ENCODE assay signal across 8 cellular contexts in genomic region chr3:52231502-52232278, GRCh38. TPM values are rescaled to one million over a fixed set of nuclear protein-coding genes. Genes with fewer than 3 reads are reported as not detected.
DNase-seq lines count a peak whose midpoint lies in the region; ATAC-seq and TF ChIP-seq lines count a peak whose summit lies in the region.

No MANE protein-coding gene starts in this region.

- TF ChIP-seq EP300 in SK-N-SH (IDR thresholded peaks at IDR 0.05; ENCODE audit: borderline replicate concordance in 1 of 2, low read depth in 1 of 2, low read length in 1 of 2) = no peak

- H3K27me3 ChIP-seq in SK-N-SH (ENCODE audit: insufficient read depth) (no peaks in the 10 kb centered on the region), heart left ventricle (no peaks in the 10 kb centered on the region), spleen (replicated peaks in 1 of 7) (no peaks in the 10 kb centered on the region)

- DNase-seq in D341Med (ENCODE audit: low spot score) (peak; percentile 94), SK-N-SH (peak; percentile 90), heart left ventricle (peak; percentile 72 to 91 (median 80)), spleen (peak; percentile 96), NCI-H1092 (lab: John Stamatoyannopoulos, UW) (no peak), OCI-M2 (lab: John Stamatoyannopoulos, UW; ENCODE audit: unreplicated experiment) (no peak)
- peak; percentile 90 for DNase-seq in activated naive CD4-positive, alpha-beta T cell treated with Interleukin-2 at 50 U/mL for 16 hours

- intact Hi-C loops in heart left ventricle (cut with DNase I) = loop anchor here in 7 of 10 donors (2.0 to 10.0 kb wide), 4 partner anchors 56 to 173 kb away; partner anchors contain the start of gene GLYCTK (in 2 of the 7)
- intact Hi-C loops in spleen (cut with DNase I; ENCODE audit: low total_unique reads) = loop anchor here (5.0 kb wide), 1 partner anchor 106 kb away; no protein-coding TSS in a partner anchor

- H2AFZ ChIP-seq in SK-N-SH (ENCODE audit: low read depth) = no peak overlapping the region

- ATAC-seq in HG03354 (IDR thresholded peaks at IDR 0.05; ENCODE audit: poor library complexity, severe bottlenecking, unreplicated experiment) = peak; percentile 54
- peak in 3 of 4 donors; percentile 8 to 37 (median 37) for ATAC-seq in heart left ventricle

- no peaks in the 10 kb centered on the region for H3K9me2 ChIP-seq in SK-N-SH

- H3K36me3 ChIP-seq in SK-N-SH (replicated peaks in 1 of 2; ENCODE audit: control insufficient read depth in 1 of 2, insufficient read depth in 2 of 2, low read length in 1 of 2) (peaks cover 16 to 42% of the 10 kb centered on the region in 2 experiments), heart left ventricle (peaks cover 0 to 78% (median 55%) of the 10 kb centered on the region in 9 donors), spleen (peaks cover 6 to 92% (median 54%) of the 10 kb centered on the region in 6 donors)

- no peak overlapping the region for H3K4me3 ChIP-seq in SK-N-SH (ENCODE audit: low read depth in 2 of 2, low read length in 1 of 2)
- peak overlapping the region in 6 of 12 donors; percentile 0 to 59 (median 24) for H3K4me3 ChIP-seq in heart left ventricle
- no peak overlapping the region for H3K4me3 ChIP-seq in spleen

- WGBS in SK-N-SH (ENCODE audit: low lambda C conversion rate) = 90% methylated on average over 17 of the region's 34 CpGs
- 62 to 78% (median 74%) methylated on average over 15 to 34 of the region's 34 CpGs for WGBS in heart left ventricle, 4 donors
- 64 to 81% (median 64%) methylated on average over 20 to 34 of the region's 34 CpGs for WGBS in spleen, 5 donors

- H3F3A ChIP-seq in SK-N-SH (replicated peaks; ENCODE audit: insufficient read depth) = no peaks in the 10 kb centered on the region

- CTCF ChIA-PET in SK-N-SH (lab: Yijun Ruan, JAX) = interaction anchor here (0.6 to 11.8 kb wide), 29 partner anchors 10 to 231 kb away, joined by 3 to 257 read pairs (median 5); partner anchors contain the start of genes PPM1M, TLR9 and WDR82

- H3K9me3 ChIP-seq in SK-N-SH (no peaks in the 10 kb centered on the region), heart left ventricle (no peaks in the 10 kb centered on the region), spleen (no peaks in the 10 kb centered on the region)

- no peak overlapping the region for H3K27ac ChIP-seq in SK-N-SH (ENCODE audit: low read depth in 2 of 2, low read length in 1 of 2)
- H3K27ac ChIP-seq in heart left ventricle = peak overlapping the region in 2 of 12 donors; percentile 4 to 33
- H3K27ac ChIP-seq in spleen = peak overlapping the region in 3 of 8 donors; percentile 36 to 51 (median 51)

- TF ChIP-seq CTCF in SK-N-SH (IDR thresholded peaks at IDR 0.05) = peak; percentile 75
- peak; percentile 80 to 92 (median 83) for TF ChIP-seq CTCF in heart left ventricle (IDR thresholded peaks at IDR 0.05)
- TF ChIP-seq CTCF in spleen (IDR thresholded peaks at IDR 0.05 in 8 of 11, conservative IDR thresholded peaks at IDR 0.05 in 3 of 11) = peak; percentile 89 to 98 (median 94)

- H3K4me1 ChIP-seq in SK-N-SH (ENCODE audit: control insufficient read depth in 1 of 2, insufficient read depth in 2 of 2, low read depth in 1 of 2, low read length in 1 of 2) (peaks cover 2 to 15% of the 10 kb centered on the region in 2 experiments; a peak in 3 of 4 replicates), heart left ventricle (peaks cover 0 to 51% (median 31%) of the 10 kb centered on the region in 12 donors), spleen (peaks cover 7 to 75% (median 55%) of the 10 kb centered on the region in 6 donors)

- H3K79me2 ChIP-seq in SK-N-SH (ENCODE audit: insufficient read depth) = peaks cover 49% of the 10 kb centered on the region

- no peak overlapping the region for H3K4me2 ChIP-seq in SK-N-SH

- no peak overlapping the region for H3K9ac ChIP-seq in SK-N-SH

- peak; percentile 62 for TF ChIP-seq RAD21 in SK-N-SH (IDR thresholded peaks at IDR 0.05; ENCODE audit: low read length)

- POLR2A ChIA-PET in SK-N-SH (lab: Yijun Ruan, JAX) = no interaction called here

- TF ChIP-seq POLR2A in heart left ventricle (IDR thresholded peaks at IDR 0.05) = no peak
- TF ChIP-seq POLR2A in spleen (IDR thresholded peaks at IDR 0.05) = no peak

- peaks cover 23% of the 10 kb centered on the region for H4K20me1 ChIP-seq in SK-N-SH (ENCODE audit: insufficient read depth)

TF ChIP-seq in SK-N-SH, 30 proteins besides CTCF, POLR2A, EP300 and RAD21:
- TF ChIP-seq SMC3 (IDR thresholded peaks at IDR 0.05; ENCODE audit: low read depth, low read length) (peak; percentile 44), FOXM1 (IDR thresholded peaks at IDR 0.05; ENCODE audit: low read depth) (no peak), NFIC (IDR thresholded peaks at IDR 0.05; ENCODE audit: borderline replicate concordance) (peak; percentile 82)

RNA-seq across cellular contexts. Expression of gene TLR9, which starts 6.2 kb away (rescaled TPM):
- 0.12 TPM in 1 of 2 replicates, not detected in the other for polyA plus RNA-seq in SK-N-SH (2012; rRNA removed)
- polyA plus RNA-seq in SK-N-SH (2012; cell fraction: cytosol; rRNA removed) = not detected in 2 replicates
- polyA plus RNA-seq in SK-N-SH (2012; cell fraction: nucleus; rRNA removed) = 0.31 and 0.38 TPM in 2 replicates
- total RNA-seq in heart left ventricle = under 1 TPM in 8 of 9 donors, not detected in 1; 0.12 to 0.65 (median 0.29) TPM
- polyA plus RNA-seq in heart left ventricle = under 1 TPM; 0.04 to 0.23 TPM
- 1 to 10 TPM; 2.3 to 7.7 (median 4.2) TPM for total RNA-seq in spleen
- 1 to 10 TPM in 1 of 3 donors, under 1 TPM in 1, not detected in 1; 0.55 to 3.8 TPM for polyA plus RNA-seq in spleen

RNA-seq across cellular contexts. Expression of gene TWF2, which starts 7.3 kb away (rescaled TPM):
- polyA plus RNA-seq in SK-N-SH (2012; rRNA removed) = 157 and 188 TPM in 2 replicates
- 81.6 and 132 TPM in 2 replicates for polyA plus RNA-seq in SK-N-SH (2012; cell fraction: cytosol; rRNA removed)
- polyA plus RNA-seq in SK-N-SH (2012; cell fraction: nucleus; rRNA removed) = 125 and 150 TPM in 2 replicates
- total RNA-seq in heart left ventricle = 100 to 1,000 TPM in 7 of 9 donors, 10 to 100 TPM in 2; 62.9 to 133 (median 117) TPM
- 100 to 1,000 TPM in 1 of 2 donors, 10 to 100 TPM in 1; 45.8 to 109 TPM for polyA plus RNA-seq in heart left ventricle
- total RNA-seq in spleen = 100 to 1,000 TPM in 1 of 7 donors, 10 to 100 TPM in 6; 57.5 to 109 (median 68.2) TPM
- 10 to 100 TPM; 47.3 to 71.4 (median 59.8) TPM for polyA plus RNA-seq in spleen

RNA-seq across cellular contexts. Expression of gene PPM1M, which starts 13.9 kb away (rescaled TPM):
- polyA plus RNA-seq in SK-N-SH (2012; rRNA removed) (19.2 and 23.9 TPM in 2 replicates), heart left ventricle (1 to 10 TPM; 5.6 to 6.6 TPM), spleen (10 to 100 TPM; 29.2 to 37.2 (median 33.6) TPM)
- 11.7 and 15.6 TPM in 2 replicates for polyA plus RNA-seq in SK-N-SH (2012; cell fraction: cytosol; rRNA removed)
- 56.2 and 60.9 TPM in 2 replicates for polyA plus RNA-seq in SK-N-SH (2012; cell fraction: nucleus; rRNA removed)
- total RNA-seq in heart left ventricle (10 to 100 TPM in 2 of 9 donors, 1 to 10 TPM in 7; 5.7 to 30.2 (median 8.2) TPM), spleen (10 to 100 TPM; 26.3 to 77.8 (median 55.8) TPM)

RNA-seq across cellular contexts. Expression of gene ALAS1, which starts 33.7 kb away (rescaled TPM):
- 42.4 and 47.9 TPM in 2 replicates for polyA plus RNA-seq in SK-N-SH (2012; rRNA removed)
- polyA plus RNA-seq in SK-N-SH (2012; cell fraction: cytosol; rRNA removed) = 25.8 and 35.6 TPM in 2 replicates
- 43.9 and 67.3 TPM in 2 replicates for polyA plus RNA-seq in SK-N-SH (2012; cell fraction: nucleus; rRNA removed)
- 100 to 1,000 TPM in 8 of 9 donors, 10 to 100 TPM in 1; 77.9 to 213 (median 146) TPM for total RNA-seq in heart left ventricle
- polyA plus RNA-seq in heart left ventricle = 100 to 1,000 TPM; 107 to 132 TPM
- total RNA-seq in spleen = 10 to 100 TPM; 25.3 to 40.8 (median 33.8) TPM
- polyA plus RNA-seq in spleen = 10 to 100 TPM; 13.0 to 25.3 (median 15.4) TPM

RNA-seq across cellular contexts. Expression of gene WDR82, which starts 46.8 kb away (rescaled TPM):
- polyA plus RNA-seq in SK-N-SH (2012; rRNA removed) (41.2 and 57.8 TPM in 2 replicates), heart left ventricle (10 to 100 TPM; 24.7 to 69.2 TPM), spleen (10 to 100 TPM; 20.9 to 35.8 (median 23.6) TPM)
- 55.6 and 67.2 TPM in 2 replicates for polyA plus RNA-seq in SK-N-SH (2012; cell fraction: cytosol; rRNA removed)
- 11.1 and 24.5 TPM in 2 replicates for polyA plus RNA-seq in SK-N-SH (2012; cell fraction: nucleus; rRNA removed)
- total RNA-seq in heart left ventricle (10 to 100 TPM; 44.9 to 73.6 (median 61.2) TPM), spleen (10 to 100 TPM; 60.5 to 80.6 (median 72.0) TPM)

Comparison
In these comparisons a context has a peak if more than half of its experiments do, and no peak if none do; other contexts are left out.
1. DNase-seq: peak in D341Med (single experiment), SK-N-SH (single experiment), activated naive CD4-positive, alpha-beta T cell treated with Interleukin-2 at 50 U/mL for 16 hours (single experiment), heart left ventricle (5 of 5) and spleen (single experiment); none in NCI-H1092 (single experiment) and OCI-M2 (single experiment).
2. Peak in every context shown above with its lines, with median percentiles within 50 percentile points of each other: CTCF ChIP-seq.